In genomic region chr6:95577317-95578105, GRCh38 we compare ENCODE assay signal across 8 cellular contexts. TPM values are rescaled to one million over a fixed set of nuclear protein-coding genes. Genes with fewer than 3 reads are reported as not detected.
DNase-seq lines count a peak whose midpoint lies in the region; ATAC-seq, FAIRE-seq and TF ChIP-seq lines count a peak whose summit lies in the region.

Gene MANEA (plus strand): TSS chr6:95577535. CDS start chr6:95586440, 8,905 bp downstream.

- CTCF ChIA-PET in WTC11 (lab: Charles Lee): no interaction called here

- peak within 1 kb of the TSS; percentile 96 for H3K27ac Mint-ChIP-seq in WTC11
- H3K27ac Mint-ChIP-seq in immature natural killer cell: peak within 1 kb of the TSS; percentile 95 to 99 (median 98)

- H3K9me3 Mint-ChIP-seq in WTC11: peaks cover 3% of the 10 kb centered on the region
- no peaks in the 10 kb centered on the region for H3K9me3 Mint-ChIP-seq in immature natural killer cell

- H3K4me3 Mint-ChIP-seq in WTC11 (peak within 1 kb of the TSS; percentile 87), immature natural killer cell (peak within 1 kb of the TSS; percentile 93 to 99 (median 97))

- peak in 1 of 3 donors; percentile 64 for TF ChIP-seq POLR2A in spleen (IDR thresholded peaks at IDR 0.05)

- ATAC-seq in GM18909 (IDR thresholded peaks at IDR 0.05; ENCODE audit: poor library complexity, unreplicated experiment) (peak; percentile 81), HG03159 (IDR thresholded peaks at IDR 0.05; ENCODE audit: unreplicated experiment) (peak; percentile 72), WTC11 (peak; percentile 91)

- DNase-seq in AG08395 (ENCODE audit: low spot score) (peak; percentile 87), NCI-H2227 (lab: John Stamatoyannopoulos, UW; ENCODE audit: unreplicated experiment) (peak; percentile 85), WTC11 (ENCODE audit: low spot score) (peak; percentile 77), bronchial epithelial cell (ENCODE audit: low read depth) (peak; percentile 59), immature natural killer cell (peak; percentile 84 to 90 (median 87)), spleen (peak; percentile 95)

- peaks cover 9% of the 10 kb centered on the region for H3K36me3 Mint-ChIP-seq in WTC11
- H3K36me3 Mint-ChIP-seq in immature natural killer cell: peaks cover 0 to 3% (median 0%) of the 10 kb centered on the region in 3 donors

- H3K27me3 ChIP-seq in bronchial epithelial cell (ENCODE audit: control insufficient read depth, insufficient read depth, low read length) (no peaks in the 10 kb centered on the region), spleen (replicated peaks in 1 of 7) (no peaks in the 10 kb centered on the region)

- H3K4me3 ChIP-seq in bronchial epithelial cell (ENCODE audit: low read depth, low read length) (peak within 1 kb of the TSS; percentile 81), spleen (peak within 1 kb of the TSS; percentile 48 to 89 (median 74))

- H3K4me1 ChIP-seq in spleen: peaks cover 3 to 61% (median 41%) of the 10 kb centered on the region in 6 donors

- H3K36me3 ChIP-seq in bronchial epithelial cell (ENCODE audit: control insufficient read depth, insufficient read depth, low read length) (no peaks in the 10 kb centered on the region), spleen (no peaks in the 10 kb centered on the region)

- H3K4me1 Mint-ChIP-seq in WTC11: peaks cover 27% of the 10 kb centered on the region
- peaks cover 42 to 79% of the 10 kb centered on the region in 2 donors for H3K4me1 Mint-ChIP-seq in immature natural killer cell

- POLR2A ChIA-PET in WTC11 (lab: Charles Lee): no interaction called here

- H3K27ac ChIP-seq in spleen: peak within 1 kb of the TSS; percentile 71 to 97 (median 93)

- WGBS in spleen, 5 donors: 0 to 1% (median 0%) methylated on average over 53 to 70 of the region's 70 CpGs

- intact Hi-C loops in spleen (cut with DNase I; ENCODE audit: low total_unique reads): no loop called here

- H3K9me3 ChIP-seq in spleen: no peaks in the 10 kb centered on the region

- FAIRE-seq in bronchial epithelial cell (lab: Jason Lieb, UNC): no peak

- TF ChIP-seq CTCF in WTC11 (IDR thresholded peaks at IDR 0.05): no peak
- TF ChIP-seq CTCF in bronchial epithelial cell (IDR thresholded peaks at IDR 0.05; ENCODE audit: insufficient read depth, low read length, severe bottlenecking): no peak
- peak in 2 of 11 experiments; percentile 8 to 19 for TF ChIP-seq CTCF in spleen (IDR thresholded peaks at IDR 0.05 in 8 of 11, conservative IDR thresholded peaks at IDR 0.05 in 3 of 11)

- H3K27me3 Mint-ChIP-seq in WTC11 (ENCODE audit: low read depth) (no peaks in the 10 kb centered on the region), immature natural killer cell (ENCODE audit: low read depth in 3 of 3) (peaks cover 0 to 10% (median 3%) of the 10 kb centered on the region in 3 donors)

TF ChIP-seq in WTC11, 78 proteins besides CTCF, POLR2A, EP300 and RAD21 (continues in another document):
- TF ChIP-seq USF1 (CRISPR knock-in tag; IDR thresholded peaks at IDR 0.05) (no peak), ZNF512 (CRISPR knock-in tag; IDR thresholded peaks at IDR 0.05; ENCODE audit: borderline replicate concordance) (no peak), USF2 (CRISPR knock-in tag; IDR thresholded peaks at IDR 0.05) (peak; percentile 32; the same call in 1 of the 2 replicates), ZNF671 (CRISPR knock-in tag; IDR thresholded peaks at IDR 0.05) (no peak), ZNF317 (CRISPR knock-in tag; IDR thresholded peaks at IDR 0.05; ENCODE audit: borderline replicate concordance, low read depth) (no peak), ARID4B (CRISPR knock-in tag; IDR thresholded peaks at IDR 0.05; ENCODE audit: borderline replicate concordance) (peak; percentile 34; the same call in 1 of the 2 replicates), ZSCAN18 (CRISPR knock-in tag; IDR thresholded peaks at IDR 0.05) (no peak), TP53 (CRISPR knock-in tag; IDR thresholded peaks at IDR 0.05) (peak; percentile 19; the same call in 1 of the 2 replicates), MAX (CRISPR knock-in tag; IDR thresholded peaks at IDR 0.05) (peak; percentile 85), ZNF423 (CRISPR knock-in tag; IDR thresholded peaks at IDR 0.05) (no peak), PREB (CRISPR knock-in tag; IDR thresholded peaks at IDR 0.05; ENCODE audit: borderline replicate concordance) (no peak)

RNA-seq across cellular contexts. Expression of gene MANEA, which starts in this region (rescaled TPM):
- total RNA-seq in WTC11 (2021) (6.1 to 9.0 TPM (median 7.0 TPM) in 3 replicates), bronchial epithelial cell (5.3 and 7.6 TPM in 2 replicates), spleen (10 to 100 TPM; 10.4 to 19.8 (median 15.7) TPM)
- polyA plus RNA-seq in immature natural killer cell (1 to 10 TPM; 2.2 to 6.2 (median 3.8) TPM), spleen (1 to 10 TPM; 1.6 to 3.4 (median 3.0) TPM)

Comparison
In these comparisons a context has a peak if more than half of its experiments do, and no peak if none do; other contexts are left out.
1. Peak in every context shown above with its lines: DNase-seq, ATAC-seq, H3K4me3 ChIP-seq and H3K27ac ChIP-seq.